In the genomic region with DNA sequence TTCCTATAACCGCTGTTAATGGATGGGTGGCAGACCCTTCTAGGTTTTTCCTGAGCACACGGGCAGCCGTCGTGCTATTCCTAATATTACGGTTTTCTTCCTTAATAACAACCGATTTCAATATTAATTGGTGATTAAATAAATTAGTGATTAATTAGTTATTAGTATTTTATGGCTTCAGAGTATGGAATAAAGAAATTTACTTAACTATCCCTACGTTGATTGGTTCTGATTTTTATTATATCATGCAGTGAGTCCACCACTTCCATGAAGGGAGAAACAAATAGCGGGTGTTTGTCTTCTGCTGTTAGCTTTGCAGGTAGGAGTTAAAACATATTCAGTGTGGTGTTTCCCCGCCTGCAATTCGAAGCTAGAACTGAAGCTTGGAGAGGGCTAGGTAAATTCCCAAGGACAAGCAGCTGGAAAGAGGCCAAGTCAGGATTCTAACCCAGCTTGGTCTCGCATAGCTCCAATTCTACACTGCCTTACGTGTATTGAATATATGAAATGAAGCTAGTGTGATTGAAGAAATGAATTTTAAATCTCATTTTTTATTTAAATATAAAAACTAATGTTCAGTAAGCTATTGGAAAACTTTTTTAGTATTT, we compare ENCODE assay signal across 8 cellular contexts. TPM values are rescaled to one million over a fixed set of nuclear protein-coding genes. Genes with fewer than 3 reads are reported as not detected.
A peak's percentile ranks its signal among the peaks of the same experiment; 100 is the strongest.
DNase-seq lines count a peak whose midpoint lies in the region; ATAC-seq, FAIRE-seq and TF ChIP-seq lines count a peak whose summit lies in the region.

No MANE protein-coding gene starts in this region.

- H3K9me3 Mint-ChIP-seq in activated naive CD4-positive, alpha-beta T cell treated with anti-CD3 and anti-CD28 coated beads, Interleukin-2, amount 10 ng/mL, durations not matched to agents 7 days and 5 days: peaks cover 5% of the 10 kb centered on the region
- H3K9me3 Mint-ChIP-seq in T-helper 2 cell treated with Interferon-gamma antibody and Interleukin-4, amounts not matched to agents 5 μg/mL and 100 μg/mL, for 36 hours: no peaks in the 10 kb centered on the region
- H3K9me3 Mint-ChIP-seq in natural killer cell: no peaks in the 10 kb centered on the region

- H3K36me3 ChIP-seq in esophagus muscularis mucosa: peaks cover 0 to 12% (median 5%) of the 10 kb centered on the region in 4 donors

- peak overlapping the region; percentile 73 to 85 (median 81) for H3K4me3 ChIP-seq in esophagus muscularis mucosa

- TF ChIP-seq CTCF in esophagus muscularis mucosa (IDR thresholded peaks at IDR 0.05): no peak
- no peak for TF ChIP-seq CTCF in natural killer cell (IDR thresholded peaks at IDR 0.05)

- H3K27ac ChIP-seq in esophagus muscularis mucosa (replicated peaks in 1 of 4): peak overlapping the region; percentile 82 to 93 (median 88)

- DNase-seq in activated naive CD4-positive, alpha-beta T cell treated with anti-CD3 and anti-CD28 coated beads, Interleukin-2, amount 10 ng/mL, durations not matched to agents 7 days and 5 days: no peak
- no peak for DNase-seq in activated naive CD4-positive, alpha-beta T cell (lab: John Stamatoyannopoulos, UW)
- no peak for DNase-seq in T-helper 2 cell treated with Interferon-gamma antibody and Interleukin-4, amounts not matched to agents 5 μg/mL and 100 μg/mL, for 36 hours (ENCODE audit: low spot score)
- DNase-seq in esophagus muscularis mucosa (ENCODE audit: extremely low spot score) (no peak), natural killer cell (peak; percentile 20), HTR-8/SVneo (ENCODE audit: insufficient read length, low spot score) (no peak)

- H3K4me1 ChIP-seq in esophagus muscularis mucosa: peaks cover 35 to 46% (median 39%) of the 10 kb centered on the region in 4 donors

- TF ChIP-seq EP300 in esophagus muscularis mucosa (IDR thresholded peaks at IDR 0.05): no peak

- no peaks in the 10 kb centered on the region for H3K27me3 Mint-ChIP-seq in activated naive CD4-positive, alpha-beta T cell treated with anti-CD3 and anti-CD28 coated beads, Interleukin-2, amount 10 ng/mL, durations not matched to agents 7 days and 5 days
- no peaks in the 10 kb centered on the region for H3K27me3 Mint-ChIP-seq in T-helper 2 cell treated with Interferon-gamma antibody and Interleukin-4, amounts not matched to agents 5 μg/mL and 100 μg/mL, for 36 hours (ENCODE audit: low read depth)
- H3K27me3 Mint-ChIP-seq in natural killer cell (ENCODE audit: low read depth in 2 of 2): no peaks in the 10 kb centered on the region

- TF ChIP-seq POLR2A in esophagus muscularis mucosa (IDR thresholded peaks at IDR 0.05; ENCODE audit: low read depth): no peak

- ATAC-seq in natural killer cell: no peak
- ATAC-seq in GM18498 (IDR thresholded peaks at IDR 0.05; ENCODE audit: unreplicated experiment): no peak
- ATAC-seq in HG03095 (IDR thresholded peaks at IDR 0.05; ENCODE audit: unreplicated experiment): no peak

- CTCF ChIA-PET in activated naive CD4-positive, alpha-beta T cell treated with anti-CD3 and anti-CD28 coated beads, Interleukin-2, amount 10 ng/mL, durations not matched to agents 7 days and 5 days (lab: Charles Lee): no interaction called here

- peak overlapping the region; percentile 98 for H3K27ac Mint-ChIP-seq in activated naive CD4-positive, alpha-beta T cell treated with anti-CD3 and anti-CD28 coated beads, Interleukin-2, amount 10 ng/mL, durations not matched to agents 7 days and 5 days
- peak overlapping the region; percentile 100 for H3K27ac Mint-ChIP-seq in T-helper 2 cell treated with Interferon-gamma antibody and Interleukin-4, amounts not matched to agents 5 μg/mL and 100 μg/mL, for 36 hours
- peak overlapping the region; percentile 98 to 100 for H3K27ac Mint-ChIP-seq in natural killer cell

- no peaks in the 10 kb centered on the region for H3K27me3 ChIP-seq in esophagus muscularis mucosa

- peaks cover 46% of the 10 kb centered on the region for H3K4me1 Mint-ChIP-seq in activated naive CD4-positive, alpha-beta T cell treated with anti-CD3 and anti-CD28 coated beads, Interleukin-2, amount 10 ng/mL, durations not matched to agents 7 days and 5 days
- peaks cover 51% of the 10 kb centered on the region for H3K4me1 Mint-ChIP-seq in T-helper 2 cell treated with Interferon-gamma antibody and Interleukin-4, amounts not matched to agents 5 μg/mL and 100 μg/mL, for 36 hours (ENCODE audit: low read depth)
- peaks cover 44 to 48% of the 10 kb centered on the region in 2 donors for H3K4me1 Mint-ChIP-seq in natural killer cell

- intact Hi-C loops in esophagus muscularis mucosa (cut with DNase I) (no loop called here), natural killer cell (cut with micrococcal nuclease) (no loop called here)

- 22% methylated on average over 12 of the region's 12 CpGs for WGBS in esophagus muscularis mucosa

- no peaks in the 10 kb centered on the region for H3K9me3 ChIP-seq in esophagus muscularis mucosa

- peak overlapping the region; percentile 95 for H3K4me3 Mint-ChIP-seq in activated naive CD4-positive, alpha-beta T cell treated with anti-CD3 and anti-CD28 coated beads, Interleukin-2, amount 10 ng/mL, durations not matched to agents 7 days and 5 days
- H3K4me3 Mint-ChIP-seq in T-helper 2 cell treated with Interferon-gamma antibody and Interleukin-4, amounts not matched to agents 5 μg/mL and 100 μg/mL, for 36 hours: peak overlapping the region; percentile 98
- peak overlapping the region; percentile 99 for H3K4me3 Mint-ChIP-seq in natural killer cell

- FAIRE-seq in HTR-8/SVneo (lab: Jason Lieb, UNC): no peak

- H3K36me3 Mint-ChIP-seq in activated naive CD4-positive, alpha-beta T cell treated with anti-CD3 and anti-CD28 coated beads, Interleukin-2, amount 10 ng/mL, durations not matched to agents 7 days and 5 days: peaks cover 37% of the 10 kb centered on the region
- H3K36me3 Mint-ChIP-seq in T-helper 2 cell treated with Interferon-gamma antibody and Interleukin-4, amounts not matched to agents 5 μg/mL and 100 μg/mL, for 36 hours (ENCODE audit: low read depth): peaks cover 53% of the 10 kb centered on the region
- H3K36me3 Mint-ChIP-seq in natural killer cell: peaks cover 7% of the 10 kb centered on the region

RNA-seq across cellular contexts. Expression of gene CSTF2T, which starts 0.9 kb away (rescaled TPM):
- total RNA-seq in esophagus muscularis mucosa (10 to 100 TPM; 18.3 to 35.1 (median 25.5) TPM), natural killer cell (10 to 100 TPM; 29.8 to 34.8 (median 32.8) TPM)
